ENCODE assay signal across 8 cellular contexts in genomic region chr3:13884851-13885703, GRCh38. TPM values are rescaled to one million over a fixed set of nuclear protein-coding genes. Genes with fewer than 3 reads are reported as not detected.
A peak's percentile ranks its signal among the peaks of the same experiment; 100 is the strongest.
DNase-seq lines count a peak whose midpoint lies in the region; ATAC-seq and TF ChIP-seq lines count a peak whose summit lies in the region.

No MANE protein-coding gene starts in this region.

- TF ChIP-seq CTCF in OCI-LY1 (IDR thresholded peaks at IDR 0.05; ENCODE audit: low read length) (peak; percentile 94), hepatocyte (IDR thresholded peaks at IDR 0.05; ENCODE audit: poor library complexity) (peak; percentile 82)

- intact Hi-C loops in activated T-helper 2 cell treated with anti-CD3 and anti-CD28 coated beads, Interferon-gamma antibody, Interleukin-2, Interleukin-4, amounts not matched to agents 10 μg/mL and 5 μg/mL and 100 μg/mL, durations not matched to agents 14 hours and 24 hours and 36 hours (cut with micrococcal nuclease) = loop anchor here (1.0 kb wide), 1 partner anchor 227 kb away; no protein-coding TSS in a partner anchor

- H3K27me3 ChIP-seq in H7 (ENCODE audit: control insufficient read depth, insufficient read depth, low read length) = peaks cover 41% of the 10 kb centered on the region
- H3K27me3 ChIP-seq in OCI-LY1 (ENCODE audit: insufficient read depth, low read length) = no peaks in the 10 kb centered on the region
- H3K27me3 ChIP-seq in hepatocyte = peaks cover 58% of the 10 kb centered on the region

- H3K4me3 Mint-ChIP-seq in activated T-helper 2 cell treated with anti-CD3 and anti-CD28 coated beads, Interferon-gamma antibody, Interleukin-2, Interleukin-4, amounts not matched to agents 10 μg/mL and 5 μg/mL and 100 μg/mL, durations not matched to agents 14 hours and 24 hours and 36 hours (ENCODE audit: low read depth) = no peak overlapping the region

- no peaks in the 10 kb centered on the region for H3K36me3 Mint-ChIP-seq in activated T-helper 2 cell treated with anti-CD3 and anti-CD28 coated beads, Interferon-gamma antibody, Interleukin-2, Interleukin-4, amounts not matched to agents 10 μg/mL and 5 μg/mL and 100 μg/mL, durations not matched to agents 14 hours and 24 hours and 36 hours (ENCODE audit: low read depth)

- H4K20me1 ChIP-seq in OCI-LY1 (ENCODE audit: insufficient read depth, low read length) (no peaks in the 10 kb centered on the region), hepatocyte (ENCODE audit: insufficient read depth, poor library complexity, severe bottlenecking) (no peaks in the 10 kb centered on the region)

- WGBS in hepatocyte (ENCODE audit: low lambda C conversion rate, missing lambda C conversion rate) = 19% methylated on average over 7 of the region's 7 CpGs

- H3K27me3 Mint-ChIP-seq in activated T-helper 2 cell treated with anti-CD3 and anti-CD28 coated beads, Interferon-gamma antibody, Interleukin-2, Interleukin-4, amounts not matched to agents 10 μg/mL and 5 μg/mL and 100 μg/mL, durations not matched to agents 14 hours and 24 hours and 36 hours (ENCODE audit: low read depth) = peaks cover 37% of the 10 kb centered on the region

- DNase-seq in EH (ENCODE audit: low read depth) (peak; percentile 20), H7 (peak; percentile 86), hepatocyte (ENCODE audit: low spot score) (peak; percentile 81), epidermal melanocyte (ENCODE audit: insufficient read length, low spot score) (no peak)
- peak; percentile 41 for DNase-seq in activated T-helper 2 cell treated with anti-CD3 and anti-CD28 coated beads, Interferon-gamma antibody, Interleukin-2, Interleukin-4, amounts not matched to agents 10 μg/mL and 5 μg/mL and 100 μg/mL, durations not matched to agents 14 hours and 24 hours and 36 hours (ENCODE audit: low spot score)
- peak; percentile 57 for DNase-seq in stimulated activated CD8-positive, alpha-beta memory T cell treated with anti-CD3 and anti-CD28 coated beads, Interleukin-12 subunit alpha, Interleukin-12 subunit beta, amount 100 ng/mL, for 1 hour (ENCODE audit: low read depth)

- no peak overlapping the region for H3K9ac ChIP-seq in OCI-LY1 (ENCODE audit: low read length)

- no peaks in the 10 kb centered on the region for H3K9me3 ChIP-seq in OCI-LY1 (ENCODE audit: low read length)
- H3K9me3 ChIP-seq in hepatocyte (ENCODE audit: low read depth) = no peaks in the 10 kb centered on the region

- no peak overlapping the region for H3K4me3 ChIP-seq in H7 (ENCODE audit: insufficient read depth, low read depth, low read length)
- H3K4me3 ChIP-seq in OCI-LY1 (ENCODE audit: low read depth, low read length, poor library complexity, severe bottlenecking) = no peak overlapping the region
- no peak overlapping the region for H3K4me3 ChIP-seq in hepatocyte

- H3K9me2 ChIP-seq in OCI-LY1 (ENCODE audit: low read depth, low read length) (no peaks in the 10 kb centered on the region), hepatocyte (replicated peaks; ENCODE audit: insufficient read depth) (no peaks in the 10 kb centered on the region)

- H3K4me1 Mint-ChIP-seq in activated T-helper 2 cell treated with anti-CD3 and anti-CD28 coated beads, Interferon-gamma antibody, Interleukin-2, Interleukin-4, amounts not matched to agents 10 μg/mL and 5 μg/mL and 100 μg/mL, durations not matched to agents 14 hours and 24 hours and 36 hours (ENCODE audit: low read depth) = no peaks in the 10 kb centered on the region

- no peak overlapping the region for H3K27ac Mint-ChIP-seq in activated T-helper 2 cell treated with anti-CD3 and anti-CD28 coated beads, Interferon-gamma antibody, Interleukin-2, Interleukin-4, amounts not matched to agents 10 μg/mL and 5 μg/mL and 100 μg/mL, durations not matched to agents 14 hours and 24 hours and 36 hours

- H3K36me3 ChIP-seq in H7 (replicated peaks; ENCODE audit: control insufficient read depth, insufficient read depth, low read length) (no peaks in the 10 kb centered on the region), OCI-LY1 (ENCODE audit: insufficient read depth, low read length) (no peaks in the 10 kb centered on the region), hepatocyte (replicated peaks; ENCODE audit: insufficient read depth, low read depth) (no peaks in the 10 kb centered on the region)

- H2AFZ ChIP-seq in OCI-LY1 (ENCODE audit: low read length) = no peak overlapping the region
- no peak overlapping the region for H2AFZ ChIP-seq in hepatocyte

- no peaks in the 10 kb centered on the region for H3F3A ChIP-seq in OCI-LY1 (ENCODE audit: insufficient read depth, low read length)

- H3K27ac ChIP-seq in OCI-LY1 (ENCODE audit: low read depth, low read length, poor library complexity, severe bottlenecking) (no peak overlapping the region), hepatocyte (no peak overlapping the region)

- H3K4me2 ChIP-seq in OCI-LY1 (ENCODE audit: low read length) = no peak overlapping the region
- H3K4me2 ChIP-seq in hepatocyte = no peak overlapping the region

- H3K79me2 ChIP-seq in OCI-LY1 (ENCODE audit: insufficient read depth, low read length) = no peaks in the 10 kb centered on the region
- no peaks in the 10 kb centered on the region for H3K79me2 ChIP-seq in hepatocyte

- H3K4me1 ChIP-seq in OCI-LY1 (ENCODE audit: insufficient read depth, low read length, severe bottlenecking) = no peaks in the 10 kb centered on the region
- peaks cover 9% of the 10 kb centered on the region for H3K4me1 ChIP-seq in hepatocyte (ENCODE audit: insufficient read depth)

- no peaks in the 10 kb centered on the region for H3K9me3 Mint-ChIP-seq in activated T-helper 2 cell treated with anti-CD3 and anti-CD28 coated beads, Interferon-gamma antibody, Interleukin-2, Interleukin-4, amounts not matched to agents 10 μg/mL and 5 μg/mL and 100 μg/mL, durations not matched to agents 14 hours and 24 hours and 36 hours

- ATAC-seq in GM18519 (IDR thresholded peaks at IDR 0.05; ENCODE audit: low FRiP score, unreplicated experiment) = no peak

RNA-seq across cellular contexts. Expression of gene WNT7A, which starts 5.2 kb away (rescaled TPM):
- total RNA-seq in H7 (2014; rRNA removed; shearing (Covaris generic)) = 0.04 and 0.07 TPM in 2 replicates
- total RNA-seq in activated T-helper 2 cell treated with anti-CD3 and anti-CD28 coated beads, Interferon-gamma antibody, Interleukin-2, Interleukin-4, amounts not matched to agents 10 μg/mL and 5 μg/mL and 100 μg/mL, durations not matched to agents 14 hours and 24 hours and 36 hours = not detected in 2 replicates
- total RNA-seq in hepatocyte = 0.13 and 0.28 TPM in 2 replicates
- polyA plus RNA-seq in hepatocyte = 0.04 and 0.39 TPM in 2 replicates
